Comparison of ENCODE assay signal across 10 cellular contexts in the genomic region with DNA sequence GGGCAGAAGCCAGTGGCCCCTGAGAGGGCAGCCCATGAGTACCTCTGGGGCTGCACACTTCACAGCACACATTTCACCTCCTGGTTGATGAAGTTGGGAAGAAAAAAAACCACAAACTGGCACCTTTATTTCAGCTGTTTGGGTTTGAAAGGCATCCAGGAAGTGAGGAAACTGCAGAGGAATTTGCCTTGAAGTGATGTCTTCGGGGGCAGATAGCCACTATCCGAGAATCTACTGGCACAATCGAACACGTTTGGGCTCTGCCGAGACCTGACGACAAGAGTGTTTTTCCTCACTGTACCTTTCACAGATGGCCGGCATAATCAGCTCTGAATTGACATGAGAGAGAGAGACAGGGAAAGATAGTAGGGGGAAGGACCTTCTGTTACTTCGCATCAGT. TPM values are rescaled to one million over a fixed set of nuclear protein-coding genes. Genes with fewer than 3 reads are reported as not detected.
DNase-seq lines count a peak whose midpoint lies in the region; ATAC-seq, FAIRE-seq and TF ChIP-seq lines count a peak whose summit lies in the region.
"Had no signal": no experiment of that assay in that cellular context is flagged by ENCODE, and none has a peak within 500 bp of the region (broad histone marks: within the 10 kb centered on the region; RNA-seq: fewer than 3 reads in every experiment).

No MANE protein-coding gene starts in this region.

- ATAC-seq in activated T-cell treated with anti-CD3 and anti-CD28 coated beads, Interleukin-2, amount 50 U/mL, for 4 hours: no peak
- ATAC-seq in GM21717 (IDR thresholded peaks at IDR 0.05; ENCODE audit: unreplicated experiment): no peak
- ATAC-seq: A549 had no signal

- TF ChIP-seq POLR2A in tibial nerve (IDR thresholded peaks at IDR 0.05) (no peak), GM12891 (IDR thresholded peaks at IDR 0.05; ENCODE audit: low read depth, low read length) (no peak)

- H3K36me3 ChIP-seq in ascending aorta (no peaks in the 10 kb centered on the region), tibial nerve (no peaks in the 10 kb centered on the region)
- H3K36me3 ChIP-seq: ovary had no signal

- no peaks in the 10 kb centered on the region for H3K9me3 Mint-ChIP-seq in activated T-cell treated with anti-CD3 and anti-CD28 coated beads, Interleukin-2, amount 50 U/mL, for 24 hours
- H3K9me3 Mint-ChIP-seq in activated T-cell treated with anti-CD3 and anti-CD28 coated beads, Interleukin-2, amount 50 U/mL, for 4 hours: no peaks in the 10 kb centered on the region

- H3K27ac ChIP-seq in ascending aorta: peak overlapping the region; percentile 20 to 80
- peak overlapping the region in 3 of 4 donors; percentile 65 to 82 (median 80) for H3K27ac ChIP-seq in tibial nerve
- H3K27ac ChIP-seq: A549 had no signal

- H3K27me3 ChIP-seq in ascending aorta (no peaks in the 10 kb centered on the region), tibial nerve (no peaks in the 10 kb centered on the region)
- H3K27me3 ChIP-seq: ovary had no signal

- peaks cover 46% of the 10 kb centered on the region for H3K4me1 Mint-ChIP-seq in activated T-cell treated with anti-CD3 and anti-CD28 coated beads, Interleukin-2, amount 50 U/mL, for 24 hours (ENCODE audit: low read depth)
- H3K4me1 Mint-ChIP-seq in activated T-cell treated with anti-CD3 and anti-CD28 coated beads, Interleukin-2, amount 50 U/mL, for 4 hours (ENCODE audit: low read depth): peaks cover 34% of the 10 kb centered on the region

- H3K4me1 ChIP-seq in ascending aorta (peaks cover 13 to 40% of the 10 kb centered on the region in 2 donors), tibial nerve (peaks cover 0 to 69% (median 29%) of the 10 kb centered on the region in 4 donors)

- no peaks in the 10 kb centered on the region for H3K27me3 Mint-ChIP-seq in activated T-cell treated with anti-CD3 and anti-CD28 coated beads, Interleukin-2, amount 50 U/mL, for 24 hours
- no peaks in the 10 kb centered on the region for H3K27me3 Mint-ChIP-seq in activated T-cell treated with anti-CD3 and anti-CD28 coated beads, Interleukin-2, amount 50 U/mL, for 4 hours (ENCODE audit: low read depth)

- no peak for TF ChIP-seq CTCF in ascending aorta (IDR thresholded peaks at IDR 0.05)
- no peak for TF ChIP-seq CTCF in tibial nerve (IDR thresholded peaks at IDR 0.05)

- no peak for DNase-seq in activated T-cell treated with anti-CD3 and anti-CD28 coated beads, Interleukin-2, amount 50 U/mL, for 24 hours
- no peak for DNase-seq in activated T-cell treated with anti-CD3 and anti-CD28 coated beads, Interleukin-2, amount 50 U/mL, for 4 hours
- DNase-seq in ascending aorta (ENCODE audit: low spot score in 2 of 2) (no peak), iris pigment epithelial cell (ENCODE audit: low read depth) (peak; percentile 50), tibial nerve (ENCODE audit: low spot score in 2 of 2) (no peak), GM12891 (ENCODE audit: insufficient read length, low spot score) (no peak), NOMO-1 treated with DMSO at 0.1 percent for 48 hours (lab: John Stamatoyannopoulos, UW; ENCODE audit: unreplicated experiment) (no peak)
- DNase-seq: ovary had no signal

- FAIRE-seq in GM12891 (lab: Jason Lieb, UNC): no peak
- FAIRE-seq: A549 had no signal

- H3K9me3 ChIP-seq in ascending aorta (no peaks in the 10 kb centered on the region), tibial nerve (no peaks in the 10 kb centered on the region)
- H3K9me3 ChIP-seq: A549, ovary had no signal

- no peak overlapping the region for H3K4me3 Mint-ChIP-seq in activated T-cell treated with anti-CD3 and anti-CD28 coated beads, Interleukin-2, amount 50 U/mL, for 24 hours
- H3K4me3 Mint-ChIP-seq in activated T-cell treated with anti-CD3 and anti-CD28 coated beads, Interleukin-2, amount 50 U/mL, for 4 hours: no peak overlapping the region

- no peak overlapping the region for H3K4me3 ChIP-seq in ascending aorta
- H3K4me3 ChIP-seq in tibial nerve: no peak overlapping the region
- H3K4me3 ChIP-seq: A549, ovary had no signal

- peak overlapping the region; percentile 12 for H3K27ac Mint-ChIP-seq in activated T-cell treated with anti-CD3 and anti-CD28 coated beads, Interleukin-2, amount 50 U/mL, for 24 hours

- intact Hi-C loops in ascending aorta (cut with DNase I): loop anchor here (5.0 kb wide), 1 partner anchor 34 kb away; no protein-coding TSS in a partner anchor

- WGBS in tibial nerve, 2 donors: 34 to 39% methylated on average over 7 to 8 of the region's 8 CpGs

- no peak for TF ChIP-seq EP300 in tibial nerve (IDR thresholded peaks at IDR 0.05)

- H3K36me3 Mint-ChIP-seq in activated T-cell treated with anti-CD3 and anti-CD28 coated beads, Interleukin-2, amount 50 U/mL, for 24 hours (ENCODE audit: low read depth): peaks cover 57% of the 10 kb centered on the region
- H3K36me3 Mint-ChIP-seq in activated T-cell treated with anti-CD3 and anti-CD28 coated beads, Interleukin-2, amount 50 U/mL, for 4 hours (ENCODE audit: insufficient read depth): peaks cover 23% of the 10 kb centered on the region

TF ChIP-seq in GM12891, 5 proteins besides CTCF, POLR2A, EP300 and RAD21:
- TF ChIP-seq SPI1 (IDR thresholded peaks at IDR 0.05; ENCODE audit: low read depth, low read length): no peak
- TF ChIP-seq TAF1 (IDR thresholded peaks at IDR 0.05; ENCODE audit: low read depth, low read length): no peak
- TF ChIP-seq POLR2AphosphoS5 (IDR thresholded peaks at IDR 0.05; ENCODE audit: low read depth, low read length): no peak
- TF ChIP-seq PAX5 (IDR thresholded peaks at IDR 0.05; ENCODE audit: insufficient read depth, low read length, severe bottlenecking): no peak
- TF ChIP-seq POU2F2 (IDR thresholded peaks at IDR 0.05; ENCODE audit: low read depth, low read length): no peak

RNA-seq across cellular contexts. Expression of a gene that starts 59.7 kb away (rescaled TPM):
- total RNA-seq in activated T-cell treated with anti-CD3 and anti-CD28 coated beads, Interleukin-2, amount 50 U/mL, for 4 hours: 10 to 100 TPM; 42.0 to 63.0 (median 43.9) TPM
- 62.3 TPM for total RNA-seq in ascending aorta
- 10 to 100 TPM; 48.6 to 58.6 (median 52.5) TPM for total RNA-seq in tibial nerve
- polyA plus RNA-seq in GM12891 (2012; ENCODE audit: low read depth, missing spikeins): 6.5 TPM
